In the genomic region with DNA sequence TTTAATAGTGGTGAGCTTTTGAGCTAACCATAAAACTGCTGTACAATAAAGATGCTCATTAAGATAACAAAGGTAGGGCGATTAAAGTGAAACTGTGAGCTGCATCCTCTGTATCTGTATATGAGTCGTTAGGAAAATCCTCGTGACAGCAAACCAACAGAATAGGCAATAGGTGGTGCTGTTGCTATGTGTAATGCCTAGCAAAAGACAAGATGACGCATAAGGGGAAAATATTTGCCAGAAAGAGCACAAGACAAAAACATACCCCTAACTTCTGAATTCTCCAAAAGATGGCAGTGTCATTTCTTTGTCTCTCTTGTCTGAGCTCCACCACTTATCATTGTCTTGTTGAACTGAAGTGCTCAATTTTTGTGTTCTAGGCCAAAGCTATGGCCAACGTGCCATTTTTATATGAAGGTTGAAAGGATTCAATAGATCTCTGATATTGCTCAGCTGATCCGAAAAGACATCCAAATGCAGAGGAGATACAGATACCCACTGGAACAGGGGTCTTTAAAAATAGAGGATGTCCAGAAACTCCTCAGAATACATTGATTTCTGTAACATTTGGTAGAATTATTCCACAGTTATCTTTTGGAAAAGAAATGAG, we compare ENCODE assay signal across 8 cellular contexts. TPM values are rescaled to one million over a fixed set of nuclear protein-coding genes. Genes with fewer than 3 reads are reported as not detected.
A peak's percentile ranks its signal among the peaks of the same experiment; 100 is the strongest.
DNase-seq lines count a peak whose midpoint lies in the region; ATAC-seq, FAIRE-seq and TF ChIP-seq lines count a peak whose summit lies in the region.

No MANE protein-coding gene starts in this region.

- H3K36me3 ChIP-seq in BE2C (no peaks in the 10 kb centered on the region), RWPE2 (ENCODE audit: low read depth) (no peaks in the 10 kb centered on the region), bronchial epithelial cell (ENCODE audit: control insufficient read depth, insufficient read depth, low read length) (no peaks in the 10 kb centered on the region)

- H3K4me1 Mint-ChIP-seq in stimulated activated memory B cell treated with anti-CD40 and anti-IgM and Interleukin-4, amounts not matched to agents 10 μg/mL and 1 μg/mL and 100 μg/mL, for 72 hours: no peaks in the 10 kb centered on the region

- H3K4me3 ChIP-seq in BE2C (ENCODE audit: low read depth, low read length) (no peak overlapping the region), RWPE2 (ENCODE audit: severe bottlenecking) (no peak overlapping the region), bronchial epithelial cell (ENCODE audit: low read depth, low read length) (no peak overlapping the region)

- ATAC-seq in GM18499 (IDR thresholded peaks at IDR 0.05; ENCODE audit: insufficient read depth, unreplicated experiment) (peak; percentile 96), HG02763 (IDR thresholded peaks at IDR 0.05; ENCODE audit: unreplicated experiment) (peak; percentile 92), RWPE2 (ENCODE audit: low read depth) (peak; percentile 89)
- peak; percentile 83 for ATAC-seq in stimulated activated memory B cell treated with anti-CD40 and anti-IgM and Interleukin-4, amounts not matched to agents 10 μg/mL and 1 μg/mL and 100 μg/mL, for 72 hours

- H3K9me3 ChIP-seq in BE2C (no peaks in the 10 kb centered on the region), RWPE2 (ENCODE audit: severe bottlenecking) (no peaks in the 10 kb centered on the region)

- H3K36me3 Mint-ChIP-seq in stimulated activated memory B cell treated with anti-CD40 and anti-IgM and Interleukin-4, amounts not matched to agents 10 μg/mL and 1 μg/mL and 100 μg/mL, for 72 hours: no peaks in the 10 kb centered on the region

- TF ChIP-seq CTCF in BE2C (IDR thresholded peaks at IDR 0.05; ENCODE audit: low read depth, low read length): peak; percentile 90
- TF ChIP-seq CTCF in RWPE2 (IDR thresholded peaks at IDR 0.05; ENCODE audit: poor library complexity, severe bottlenecking): peak; percentile 99
- peak; percentile 76 for TF ChIP-seq CTCF in bronchial epithelial cell (IDR thresholded peaks at IDR 0.05; ENCODE audit: insufficient read depth, low read length, severe bottlenecking)

- H3K27ac ChIP-seq in RWPE2 (ENCODE audit: poor library complexity, severe bottlenecking): no peak overlapping the region

- H3K4me1 ChIP-seq in BE2C (no peaks in the 10 kb centered on the region), RWPE2 (ENCODE audit: insufficient read depth, poor library complexity, severe bottlenecking) (no peaks in the 10 kb centered on the region)

- H3K9me3 Mint-ChIP-seq in stimulated activated memory B cell treated with anti-CD40 and anti-IgM and Interleukin-4, amounts not matched to agents 10 μg/mL and 1 μg/mL and 100 μg/mL, for 72 hours: no peaks in the 10 kb centered on the region

- H3K27me3 Mint-ChIP-seq in stimulated activated memory B cell treated with anti-CD40 and anti-IgM and Interleukin-4, amounts not matched to agents 10 μg/mL and 1 μg/mL and 100 μg/mL, for 72 hours: no peaks in the 10 kb centered on the region

- no peak overlapping the region for H3K27ac Mint-ChIP-seq in stimulated activated memory B cell treated with anti-CD40 and anti-IgM and Interleukin-4, amounts not matched to agents 10 μg/mL and 1 μg/mL and 100 μg/mL, for 72 hours

- no peak for FAIRE-seq in bronchial epithelial cell (lab: Jason Lieb, UNC)
- FAIRE-seq in islet of Langerhans (lab: Jason Lieb, UNC): peak; percentile 100

- H3K4me3 Mint-ChIP-seq in stimulated activated memory B cell treated with anti-CD40 and anti-IgM and Interleukin-4, amounts not matched to agents 10 μg/mL and 1 μg/mL and 100 μg/mL, for 72 hours: no peak overlapping the region

- DNase-seq in BE2C (peak; percentile 45), NAMALWA (ENCODE audit: low spot score) (peak; percentile 82), RWPE2 (ENCODE audit: low spot score) (no peak), bronchial epithelial cell (ENCODE audit: low read depth) (peak; percentile 89)

- H3K27me3 ChIP-seq in BE2C (peaks cover 3% of the 10 kb centered on the region; the same call in 1 of the 2 replicates), RWPE2 (ENCODE audit: insufficient read depth, poor library complexity, severe bottlenecking) (no peaks in the 10 kb centered on the region), bronchial epithelial cell (ENCODE audit: control insufficient read depth, insufficient read depth, low read length) (no peaks in the 10 kb centered on the region)

RNA-seq across cellular contexts. Expression of a gene that starts 56.3 kb away (rescaled TPM):
- 2.0 TPM for polyA plus RNA-seq in BE2C (2012; ENCODE audit: insufficient read depth, insufficient read length, low read depth)
- 4.2 and 5.2 TPM in 2 replicates for total RNA-seq in bronchial epithelial cell
